In genomic region chr1:248818505-248819374, GRCh38 we compare ENCODE assay signal across 12 cellular contexts. TPM values are rescaled to one million over a fixed set of nuclear protein-coding genes. Genes with fewer than 3 reads are reported as not detected.
DNase-seq lines count a peak whose midpoint lies in the region; ATAC-seq and TF ChIP-seq lines count a peak whose summit lies in the region.
"Had no signal": no experiment of that assay in that cellular context is flagged by ENCODE, and none has a peak within 500 bp of the region (broad histone marks: within the 10 kb centered on the region; RNA-seq: fewer than 3 reads in every experiment).

No MANE protein-coding gene starts in this region.

- H3K4me1 Mint-ChIP-seq in activated CD8-positive, alpha-beta T cell treated with anti-CD3 and anti-CD28 coated beads, Interleukin-2, amount 10 ng/mL, durations not matched to agents 7 days and 5 days (ENCODE audit: low read depth), result peaks cover 57% of the 10 kb centered on the region

- H3K9ac ChIP-seq in ES-I3 (ENCODE audit: low read depth, low read length), result peak overlapping the region; percentile 12; the same call in 1 of the 2 replicates

- H3K36me3 Mint-ChIP-seq in activated CD8-positive, alpha-beta T cell treated with anti-CD3 and anti-CD28 coated beads, Interleukin-2, amount 10 ng/mL, durations not matched to agents 7 days and 5 days (ENCODE audit: low read depth), result peaks cover 62% of the 10 kb centered on the region

- H3K4me1 ChIP-seq in ES-I3 (ENCODE audit: insufficient read depth, low read length), result peaks cover 16% of the 10 kb centered on the region

- no peak for TF ChIP-seq CTCF in GM10248 (IDR thresholded peaks at IDR 0.05; ENCODE audit: control extremely low read depth, extremely low read depth, low read depth, missing control alignments)

- no peaks in the 10 kb centered on the region for H3K9me3 Mint-ChIP-seq in activated CD8-positive, alpha-beta T cell treated with anti-CD3 and anti-CD28 coated beads, Interleukin-2, amount 10 ng/mL, durations not matched to agents 7 days and 5 days (ENCODE audit: insufficient read depth)

- no peaks in the 10 kb centered on the region for H3K27me3 Mint-ChIP-seq in activated CD8-positive, alpha-beta T cell treated with anti-CD3 and anti-CD28 coated beads, Interleukin-2, amount 10 ng/mL, durations not matched to agents 7 days and 5 days (ENCODE audit: low read depth)

- CTCF ChIA-PET in activated CD8-positive, alpha-beta T cell treated with anti-CD3 and anti-CD28 coated beads, Interleukin-2, amount 10 ng/mL, durations not matched to agents 7 days and 5 days (lab: Charles Lee), result no interaction called here
- CTCF ChIA-PET in GM10248 (lab: Yijun Ruan, JAX), result interaction anchor here (0.6 to 7.9 kb wide), 5 partner anchors 13 to 204 kb away, joined by 3 to 41 read pairs (median 3); no protein-coding TSS in a partner anchor

- POLR2A ChIA-PET in activated CD8-positive, alpha-beta T cell treated with anti-CD3 and anti-CD28 coated beads, Interleukin-2, amount 10 ng/mL, durations not matched to agents 7 days and 5 days (lab: Charles Lee), result interaction anchor here (0.7 kb wide), 1 partner anchor 27 kb away, joined by 4 read pairs; no protein-coding TSS in a partner anchor
- POLR2A ChIA-PET in GM10248 (lab: Yijun Ruan, JAX), result no interaction called here

- DNase-seq in activated CD8-positive, alpha-beta T cell treated with anti-CD3 and anti-CD28 coated beads, Interleukin-2, amount 10 ng/mL, durations not matched to agents 7 days and 5 days, result no peak
- DNase-seq in mesenteric fat pad (ENCODE audit: low spot score) (peak; percentile 43), GF-D8 (lab: John Stamatoyannopoulos, UW) (no peak), GM10248 (ENCODE audit: extremely low spot score) (no peak), NCI-H82 treated with DMSO at 0.1 percent for 48 hours (lab: John Stamatoyannopoulos, UW; ENCODE audit: unreplicated experiment) (no peak), DMS53 (lab: John Stamatoyannopoulos, UW) (no peak)
- DNase-seq: amygdala; DMS79; NCI-H1417 treated with DMSO at 0.1 percent for 48 hours; stimulated activated CD4-positive, alpha-beta T cell treated with anti-CD3 and anti-CD28 coated beads, Interleukin-12 subunit alpha, Interleukin-12 subunit beta, amount 100 ng/mL, for 4 hours had no signal

- peak overlapping the region; percentile 81 for H3K27ac Mint-ChIP-seq in activated CD8-positive, alpha-beta T cell treated with anti-CD3 and anti-CD28 coated beads, Interleukin-2, amount 10 ng/mL, durations not matched to agents 7 days and 5 days

- peaks cover 14% of the 10 kb centered on the region for H3K36me3 ChIP-seq in ES-I3 (ENCODE audit: insufficient read depth, low read length)

- H3K4me3 Mint-ChIP-seq in activated CD8-positive, alpha-beta T cell treated with anti-CD3 and anti-CD28 coated beads, Interleukin-2, amount 10 ng/mL, durations not matched to agents 7 days and 5 days, result no peak overlapping the region

- ATAC-seq in GM21786 (IDR thresholded peaks at IDR 0.05; ENCODE audit: unreplicated experiment), result peak; percentile 49
- no peak for ATAC-seq in activated CD8-positive, alpha-beta T cell treated with anti-CD3 and anti-CD28 coated beads, Interleukin-2, amount 10 ng/mL, durations not matched to agents 7 days and 5 days

- H3K9me3 ChIP-seq in ES-I3 (ENCODE audit: control insufficient read depth, insufficient read depth, low read length), result no peaks in the 10 kb centered on the region

RNA-seq across cellular contexts. Expression of gene SH3BP5L, which starts 7.0 kb away (rescaled TPM):
- total RNA-seq in activated CD8-positive, alpha-beta T cell treated with anti-CD3 and anti-CD28 coated beads, Interleukin-2, amount 10 ng/mL, durations not matched to agents 7 days and 5 days, result 10 to 100 TPM; 28.9 to 31.4 TPM
- total RNA-seq in mesenteric fat pad, result 15.9 TPM

RNA-seq across cellular contexts. Expression of gene ZNF672, which starts 19.3 kb away (rescaled TPM):
- 10 to 100 TPM; 48.4 to 54.5 TPM for total RNA-seq in activated CD8-positive, alpha-beta T cell treated with anti-CD3 and anti-CD28 coated beads, Interleukin-2, amount 10 ng/mL, durations not matched to agents 7 days and 5 days
- total RNA-seq in mesenteric fat pad, result 18.6 TPM

RNA-seq across cellular contexts. Expression of gene ZNF692, which starts 40.1 kb away (rescaled TPM):
- total RNA-seq in activated CD8-positive, alpha-beta T cell treated with anti-CD3 and anti-CD28 coated beads, Interleukin-2, amount 10 ng/mL, durations not matched to agents 7 days and 5 days, result 10 to 100 TPM; 52.7 to 66.8 TPM
- total RNA-seq in mesenteric fat pad, result 18.4 TPM
